Comparison of ENCODE assay signal across 1 cellular context in the genomic region with DNA sequence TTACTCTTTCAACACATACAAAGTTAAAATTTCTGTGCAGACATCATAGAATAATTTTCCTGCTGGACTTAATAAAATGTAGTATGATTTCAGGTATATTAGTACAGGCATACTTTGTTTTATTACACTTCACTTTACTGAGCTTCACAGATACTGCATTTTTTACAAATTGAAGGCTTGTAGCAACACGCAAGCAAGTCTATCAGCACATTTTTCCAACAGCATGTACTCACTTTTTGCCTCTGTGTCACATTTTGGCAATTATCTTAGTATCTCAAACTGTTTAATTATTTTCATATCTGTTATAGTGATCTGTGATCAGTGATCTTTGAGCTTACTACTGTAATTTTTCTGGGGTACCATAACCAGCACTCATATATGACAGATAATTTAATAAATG.
TF ChIP-seq lines count a peak whose summit lies in the region.

No MANE protein-coding gene starts in this region.

TF ChIP-seq in GM23338, 12 proteins besides CTCF, POLR2A, EP300 and RAD21 (continued from another document):
- TF ChIP-seq, protein P1, sequence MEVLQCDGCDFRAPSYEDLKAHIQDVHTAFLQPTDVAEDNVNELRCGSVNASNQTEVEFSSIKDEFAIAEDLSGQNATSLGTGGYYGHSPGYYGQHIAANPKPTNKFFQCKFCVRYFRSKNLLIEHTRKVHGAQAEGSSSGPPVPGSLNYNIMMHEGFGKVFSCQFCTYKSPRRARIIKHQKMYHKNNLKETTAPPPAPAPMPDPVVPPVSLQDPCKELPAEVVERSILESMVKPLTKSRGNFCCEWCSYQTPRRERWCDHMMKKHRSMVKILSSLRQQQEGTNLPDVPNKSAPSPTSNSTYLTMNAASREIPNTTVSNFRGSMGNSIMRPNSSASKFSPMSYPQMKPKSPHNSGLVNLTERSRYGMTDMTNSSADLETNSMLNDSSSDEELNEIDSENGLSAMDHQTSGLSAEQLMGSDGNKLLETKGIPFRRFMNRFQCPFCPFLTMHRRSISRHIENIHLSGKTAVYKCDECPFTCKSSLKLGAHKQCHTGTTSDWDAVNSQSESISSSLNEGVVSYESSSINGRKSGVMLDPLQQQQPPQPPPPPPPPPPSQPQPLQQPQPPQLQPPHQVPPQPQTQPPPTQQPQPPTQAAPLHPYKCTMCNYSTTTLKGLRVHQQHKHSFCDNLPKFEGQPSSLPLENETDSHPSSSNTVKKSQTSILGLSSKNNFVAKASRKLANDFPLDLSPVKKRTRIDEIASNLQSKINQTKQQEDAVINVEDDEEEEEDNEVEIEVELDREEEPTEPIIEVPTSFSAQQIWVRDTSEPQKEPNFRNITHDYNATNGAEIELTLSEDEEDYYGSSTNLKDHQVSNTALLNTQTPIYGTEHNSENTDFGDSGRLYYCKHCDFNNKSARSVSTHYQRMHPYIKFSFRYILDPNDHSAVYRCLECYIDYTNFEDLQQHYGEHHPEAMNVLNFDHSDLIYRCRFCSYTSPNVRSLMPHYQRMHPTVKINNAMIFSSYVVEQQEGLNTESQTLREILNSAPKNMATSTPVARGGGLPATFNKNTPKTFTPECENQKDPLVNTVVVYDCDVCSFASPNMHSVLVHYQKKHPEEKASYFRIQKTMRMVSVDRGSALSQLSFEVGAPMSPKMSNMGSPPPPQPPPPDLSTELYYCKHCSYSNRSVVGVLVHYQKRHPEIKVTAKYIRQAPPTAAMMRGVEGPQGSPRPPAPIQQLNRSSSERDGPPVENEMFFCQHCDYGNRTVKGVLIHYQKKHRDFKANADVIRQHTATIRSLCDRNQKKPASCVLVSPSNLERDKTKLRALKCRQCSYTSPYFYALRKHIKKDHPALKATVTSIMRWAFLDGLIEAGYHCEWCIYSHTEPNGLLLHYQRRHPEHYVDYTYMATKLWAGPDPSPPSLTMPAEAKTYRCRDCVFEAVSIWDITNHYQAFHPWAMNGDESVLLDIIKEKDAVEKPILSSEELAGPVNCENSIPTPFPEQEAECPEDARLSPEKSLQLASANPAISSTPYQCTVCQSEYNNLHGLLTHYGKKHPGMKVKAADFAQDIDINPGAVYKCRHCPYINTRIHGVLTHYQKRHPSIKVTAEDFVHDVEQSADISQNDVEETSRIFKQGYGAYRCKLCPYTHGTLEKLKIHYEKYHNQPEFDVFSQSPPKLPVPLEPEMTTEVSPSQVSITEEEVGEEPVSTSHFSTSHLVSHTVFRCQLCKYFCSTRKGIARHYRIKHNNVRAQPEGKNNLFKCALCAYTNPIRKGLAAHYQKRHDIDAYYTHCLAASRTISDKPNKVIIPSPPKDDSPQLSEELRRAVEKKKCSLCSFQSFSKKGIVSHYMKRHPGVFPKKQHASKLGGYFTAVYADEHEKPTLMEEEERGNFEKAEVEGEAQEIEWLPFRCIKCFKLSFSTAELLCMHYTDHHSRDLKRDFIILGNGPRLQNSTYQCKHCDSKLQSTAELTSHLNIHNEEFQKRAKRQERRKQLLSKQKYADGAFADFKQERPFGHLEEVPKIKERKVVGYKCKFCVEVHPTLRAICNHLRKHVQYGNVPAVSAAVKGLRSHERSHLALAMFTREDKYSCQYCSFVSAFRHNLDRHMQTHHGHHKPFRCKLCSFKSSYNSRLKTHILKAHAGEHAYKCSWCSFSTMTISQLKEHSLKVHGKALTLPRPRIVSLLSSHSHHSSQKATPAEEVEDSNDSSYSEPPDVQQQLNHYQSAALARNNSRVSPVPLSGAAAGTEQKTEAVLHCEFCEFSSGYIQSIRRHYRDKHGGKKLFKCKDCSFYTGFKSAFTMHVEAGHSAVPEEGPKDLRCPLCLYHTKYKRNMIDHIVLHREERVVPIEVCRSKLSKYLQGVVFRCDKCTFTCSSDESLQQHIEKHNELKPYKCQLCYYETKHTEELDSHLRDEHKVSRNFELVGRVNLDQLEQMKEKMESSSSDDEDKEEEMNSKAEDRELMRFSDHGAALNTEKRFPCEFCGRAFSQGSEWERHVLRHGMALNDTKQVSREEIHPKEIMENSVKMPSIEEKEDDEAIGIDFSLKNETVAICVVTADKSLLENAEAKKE (CRISPR knock-in tag; IDR thresholded peaks at IDR 0.05): no peak
